23 cellular contexts compared by ENCODE assay signal in genomic region chr15:63588826-63589225, GRCh38. TPM values are rescaled to one million over a fixed set of nuclear protein-coding genes. Genes with fewer than 3 reads are reported as not detected.
DNase-seq lines count a peak whose midpoint lies in the region; ATAC-seq and TF ChIP-seq lines count a peak whose summit lies in the region.
"Had no signal": no experiment of that assay in that cellular context is flagged by ENCODE, and none has a peak within 500 bp of the region (broad histone marks: within the 10 kb centered on the region; RNA-seq: fewer than 3 reads in every experiment).

No MANE protein-coding gene starts in this region.

- H3K4me1 ChIP-seq in A673 (ENCODE audit: insufficient read depth, low read length, poor library complexity, severe bottlenecking), result no peaks in the 10 kb centered on the region
- H3K4me1 ChIP-seq: HAP-1 had no signal

- no peak overlapping the region for H3K4me3 ChIP-seq in A673 (ENCODE audit: low read depth, low read length, poor library complexity, severe bottlenecking)
- H3K4me3 ChIP-seq: GM23338, HAP-1, SK-N-MC had no signal

- no peaks in the 10 kb centered on the region for H3K27me3 ChIP-seq in A673 (replicated peaks; ENCODE audit: insufficient read depth, low read depth, low read length, poor library complexity)

- intact Hi-C loops in natural killer cell (cut with micrococcal nuclease), result no loop called here
- intact Hi-C loops in A673 (cut with micrococcal nuclease; ENCODE audit: unreplicated experiment), result no loop called here

- no TSS peak for BruUV-seq in A673 (replicated peaks; lab: Mats Ljungman, UMichigan)

- peaks cover 6% of the 10 kb centered on the region in 2 donors for H3K4me1 Mint-ChIP-seq in natural killer cell
- peaks cover 5 to 12% of the 10 kb centered on the region in 2 donors for H3K4me1 Mint-ChIP-seq in natural killer cell treated with Interleukin-12 subunit alpha and Interleukin-12 subunit beta and Interleukin-15 and Interleukin-18, amount 100 ng/mL, for 72 hours (ENCODE audit: low read depth in 2 of 2)
- H3K4me1 Mint-ChIP-seq in activated naive CD8-positive, alpha-beta T cell treated with anti-CD3 and anti-CD28 coated beads for 36 hours, result peaks cover 34% of the 10 kb centered on the region
- H3K4me1 Mint-ChIP-seq in stimulated activated naive B cell treated with anti-CD40 and anti-IgM and Interleukin-4, amounts not matched to agents 10 μg/mL and 1 μg/mL and 100 μg/mL, for 72 hours, result peaks cover 20 to 23% of the 10 kb centered on the region in 2 donors
- H3K4me1 Mint-ChIP-seq: GM23338 had no signal

- no peaks in the 10 kb centered on the region for H3K9me3 Mint-ChIP-seq in natural killer cell
- no peaks in the 10 kb centered on the region for H3K9me3 Mint-ChIP-seq in natural killer cell treated with Interleukin-12 subunit alpha and Interleukin-12 subunit beta and Interleukin-15 and Interleukin-18, amount 100 ng/mL, for 72 hours
- H3K9me3 Mint-ChIP-seq in activated naive CD8-positive, alpha-beta T cell treated with anti-CD3 and anti-CD28 coated beads for 36 hours, result peaks cover 5% of the 10 kb centered on the region
- H3K9me3 Mint-ChIP-seq in stimulated activated naive B cell treated with anti-CD40 and anti-IgM and Interleukin-4, amounts not matched to agents 10 μg/mL and 1 μg/mL and 100 μg/mL, for 72 hours, result no peaks in the 10 kb centered on the region
- H3K9me3 Mint-ChIP-seq: GM23338 had no signal

- in situ Hi-C loops in Caki2 (cut with HindIII; ENCODE audit: low pct_unique_long_range_greater_than_20kb, low sequenced_read_pairs), result no loop called here

- CTCF ChIA-PET in A673 (lab: Charles Lee), result no interaction called here

- peak overlapping the region; percentile 13 to 66 for H3K27ac Mint-ChIP-seq in natural killer cell
- H3K27ac Mint-ChIP-seq in natural killer cell treated with Interleukin-12 subunit alpha and Interleukin-12 subunit beta and Interleukin-15 and Interleukin-18, amount 100 ng/mL, for 72 hours, result no peak overlapping the region
- H3K27ac Mint-ChIP-seq in activated naive CD8-positive, alpha-beta T cell treated with anti-CD3 and anti-CD28 coated beads for 36 hours, result peak overlapping the region; percentile 16
- peak overlapping the region; percentile 56 for H3K27ac Mint-ChIP-seq in stimulated activated naive B cell treated with anti-CD40 and anti-IgM and Interleukin-4, amounts not matched to agents 10 μg/mL and 1 μg/mL and 100 μg/mL, for 72 hours
- H3K27ac Mint-ChIP-seq: GM23338 had no signal

- peaks cover 8% of the 10 kb centered on the region for H3K9me3 ChIP-seq in A673 (ENCODE audit: low read depth, low read length, poor library complexity, severe bottlenecking)

- TF ChIP-seq CTCF in natural killer cell (IDR thresholded peaks at IDR 0.05) (no peak), A673 (conservative IDR thresholded peaks at IDR 0.05; ENCODE audit: low read depth, low read length) (no peak)

- H3K27ac ChIP-seq in A673 (ENCODE audit: low read depth, low read length, poor library complexity, severe bottlenecking), result no peak overlapping the region
- H3K27ac ChIP-seq: KMS-11, RWPE1, SK-N-MC had no signal

- POLR2A ChIA-PET in A673 (lab: Charles Lee; ENCODE audit: low non-redundant PET), result no interaction called here

- no peaks in the 10 kb centered on the region for H3K27me3 Mint-ChIP-seq in natural killer cell (ENCODE audit: low read depth in 2 of 2)
- H3K27me3 Mint-ChIP-seq in natural killer cell treated with Interleukin-12 subunit alpha and Interleukin-12 subunit beta and Interleukin-15 and Interleukin-18, amount 100 ng/mL, for 72 hours, result no peaks in the 10 kb centered on the region
- no peaks in the 10 kb centered on the region for H3K27me3 Mint-ChIP-seq in activated naive CD8-positive, alpha-beta T cell treated with anti-CD3 and anti-CD28 coated beads for 36 hours
- no peaks in the 10 kb centered on the region for H3K27me3 Mint-ChIP-seq in stimulated activated naive B cell treated with anti-CD40 and anti-IgM and Interleukin-4, amounts not matched to agents 10 μg/mL and 1 μg/mL and 100 μg/mL, for 72 hours

- DNase-seq in natural killer cell (no peak), Caki2 (ENCODE audit: low read depth) (peak; percentile 21), A673 (ENCODE audit: low spot score) (no peak), GM19238 (ENCODE audit: insufficient read length, low spot score) (no peak)
- DNase-seq in natural killer cell treated with Interleukin-12 subunit alpha and Interleukin-12 subunit beta and Interleukin-15 and Interleukin-18, amount 100 ng/mL, for 72 hours (ENCODE audit: low spot score), result no peak
- no peak for DNase-seq in activated naive CD8-positive, alpha-beta T cell treated with anti-CD3 and anti-CD28 coated beads for 36 hours
- no peak for DNase-seq in stimulated activated naive B cell treated with anti-CD40 and anti-IgM and Interleukin-4, amounts not matched to agents 10 μg/mL and 1 μg/mL and 100 μg/mL, for 72 hours
- DNase-seq: C1 segment of cervical spinal cord; DMS79 treated with DMSO at 0.1 percent for 48 hours; NCI-H1092 treated with DMSO at 0.1 percent for 48 hours; NCI-H1436 treated with DMSO at 0.1 percent for 48 hours; NCI-H2029; NCI-H226; NCI-H510A treated with DMSO at 0.1 percent for 48 hours; NCI-H748 treated with DMSO at 0.1 percent for 48 hours; NK-92 treated with Interleukin-12 subunit alpha and Interleukin-12 subunit beta, amount 100 ng/mL, for 24 hours; SHP77 treated with DMSO at 0.1 percent for 48 hours had no signal

- peaks cover 62% of the 10 kb centered on the region for H3K36me3 ChIP-seq in A673 (ENCODE audit: insufficient read depth, low read length, poor library complexity, severe bottlenecking)

- peaks cover 36% of the 10 kb centered on the region for H3K36me3 Mint-ChIP-seq in natural killer cell
- H3K36me3 Mint-ChIP-seq in natural killer cell treated with Interleukin-12 subunit alpha and Interleukin-12 subunit beta and Interleukin-15 and Interleukin-18, amount 100 ng/mL, for 72 hours, result peaks cover 36% of the 10 kb centered on the region
- H3K36me3 Mint-ChIP-seq in activated naive CD8-positive, alpha-beta T cell treated with anti-CD3 and anti-CD28 coated beads for 36 hours, result peaks cover 72% of the 10 kb centered on the region
- peaks cover 47 to 78% of the 10 kb centered on the region in 2 donors for H3K36me3 Mint-ChIP-seq in stimulated activated naive B cell treated with anti-CD40 and anti-IgM and Interleukin-4, amounts not matched to agents 10 μg/mL and 1 μg/mL and 100 μg/mL, for 72 hours

- ATAC-seq in natural killer cell (no peak), HG03439 (IDR thresholded peaks at IDR 0.05; ENCODE audit: unreplicated experiment) (no peak)
- ATAC-seq in natural killer cell treated with Interleukin-12 subunit alpha and Interleukin-12 subunit beta and Interleukin-15 and Interleukin-18, amount 100 ng/mL, for 72 hours, result no peak
- no peak for ATAC-seq in stimulated activated naive B cell treated with anti-CD40 and anti-IgM and Interleukin-4, amounts not matched to agents 10 μg/mL and 1 μg/mL and 100 μg/mL, for 72 hours (replicated peaks)
- ATAC-seq: GM23338 had no signal

- no peak overlapping the region for H3K4me3 Mint-ChIP-seq in natural killer cell
- H3K4me3 Mint-ChIP-seq in natural killer cell treated with Interleukin-12 subunit alpha and Interleukin-12 subunit beta and Interleukin-15 and Interleukin-18, amount 100 ng/mL, for 72 hours, result no peak overlapping the region
- H3K4me3 Mint-ChIP-seq in activated naive CD8-positive, alpha-beta T cell treated with anti-CD3 and anti-CD28 coated beads for 36 hours, result no peak overlapping the region
- H3K4me3 Mint-ChIP-seq in stimulated activated naive B cell treated with anti-CD40 and anti-IgM and Interleukin-4, amounts not matched to agents 10 μg/mL and 1 μg/mL and 100 μg/mL, for 72 hours, result no peak overlapping the region
- H3K4me3 Mint-ChIP-seq: GM23338 had no signal

RNA-seq across cellular contexts. Expression of gene FBXL22, which starts 8.4 kb away (rescaled TPM):
- 1 to 10 TPM in 1 of 3 donors, under 1 TPM in 2; 0.33 to 2.3 (median 0.65) TPM for total RNA-seq in natural killer cell
- 1 to 10 TPM in 1 of 2 donors, under 1 TPM in 1; 0.45 to 1.5 TPM for total RNA-seq in natural killer cell treated with Interleukin-12 subunit alpha and Interleukin-12 subunit beta and Interleukin-15 and Interleukin-18, amount 100 ng/mL, for 72 hours
- total RNA-seq in Caki2 (2014; rRNA removed; shearing (Covaris generic); ENCODE audit: low replicate concordance), result not detected in 2 replicates
- total RNA-seq in activated naive CD8-positive, alpha-beta T cell treated with anti-CD3 and anti-CD28 coated beads for 36 hours, result under 1 TPM; 0.52 to 0.76 TPM
- 0.24 and 0.52 TPM in 2 replicates for total RNA-seq in A673 (2021)
- total RNA-seq: GM23338 had no signal

Comparison
In these comparisons a context has a peak if more than half of its experiments do, and no peak if none do; other contexts are left out.
1. H3K27ac Mint-ChIP-seq: peak in natural killer cell (2 of 2), activated naive CD8-positive, alpha-beta T cell treated with anti-CD3 and anti-CD28 coated beads for 36 hours (single experiment) and stimulated activated naive B cell treated with anti-CD40 and anti-IgM and Interleukin-4, amounts not matched to agents 10 μg/mL and 1 μg/mL and 100 μg/mL, for 72 hours (single experiment); none in natural killer cell treated with Interleukin-12 subunit alpha and Interleukin-12 subunit beta and Interleukin-15 and Interleukin-18, amount 100 ng/mL, for 72 hours (0 of 2).